ENCODE assay signal across 7 cellular contexts in the genomic region with DNA sequence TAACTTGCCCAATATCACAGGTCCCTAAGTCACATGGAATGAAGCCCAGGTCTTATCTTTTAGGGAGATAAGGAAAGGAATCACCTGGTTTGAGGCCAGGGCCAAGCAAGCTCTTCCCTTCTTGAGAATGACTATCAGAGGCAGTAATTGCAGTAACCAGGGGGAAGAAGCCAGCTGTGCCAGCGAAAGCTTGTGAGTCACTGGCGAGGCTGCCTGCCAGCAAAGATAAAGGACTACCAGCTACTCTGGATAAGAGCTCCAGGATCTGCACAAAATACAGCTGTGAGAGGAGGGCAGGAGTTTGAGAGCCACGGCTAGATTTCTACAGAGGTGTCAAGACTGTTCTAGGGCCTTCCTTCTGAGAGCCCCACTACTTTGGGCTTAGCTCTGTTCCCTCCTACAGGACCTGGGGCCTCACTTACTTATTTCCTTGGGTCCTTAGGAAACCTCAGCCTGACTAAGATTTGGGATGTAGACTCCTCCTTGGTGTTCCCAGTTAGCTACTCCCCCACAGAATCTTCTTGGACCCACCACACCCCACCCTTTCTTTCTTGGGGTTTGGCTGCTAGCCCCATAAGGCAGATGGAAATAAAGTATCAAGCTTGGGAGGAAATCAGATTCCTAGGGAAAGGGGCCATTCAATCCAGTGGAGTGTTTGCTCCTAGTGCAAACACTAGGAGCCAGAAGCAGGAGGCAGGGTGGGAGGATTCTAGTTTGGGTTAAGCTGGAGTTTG. TPM values are rescaled to one million over a fixed set of nuclear protein-coding genes. Genes with fewer than 3 reads are reported as not detected.
A peak's percentile ranks its signal among the peaks of the same experiment; 100 is the strongest.
DNase-seq lines count a peak whose midpoint lies in the region; ATAC-seq and TF ChIP-seq lines count a peak whose summit lies in the region.
"Had no signal": no experiment of that assay in that cellular context is flagged by ENCODE, and none has a peak within 500 bp of the region (broad histone marks: within the 10 kb centered on the region; RNA-seq: fewer than 3 reads in every experiment).

No MANE protein-coding gene starts in this region.

- DNase-seq in ELR (ENCODE audit: low read depth) (peak; percentile 64), adrenal gland (peak; percentile 89 to 98 (median 97)), mesenchymal stem cell (peak; percentile 64), C1 segment of cervical spinal cord (lab: John Stamatoyannopoulos, UW) (no peak), NCI-H524 (lab: John Stamatoyannopoulos, UW) (no peak)

- no peaks in the 10 kb centered on the region for H3K27me3 ChIP-seq in adrenal gland
- H3K27me3 ChIP-seq in mesenchymal stem cell (ENCODE audit: control insufficient read depth in 1 of 2, insufficient read depth in 1 of 2, low read length in 2 of 2) = peaks cover 0 to 8% of the 10 kb centered on the region in 2 experiments

- H2BK12ac ChIP-seq in mesenchymal stem cell (ENCODE audit: low read length in 2 of 2) = no peak overlapping the region

- TF ChIP-seq CTCF in adrenal gland (IDR thresholded peaks at IDR 0.05) = no peak

- H3K4me3 ChIP-seq in adrenal gland (no peak overlapping the region), mesenchymal stem cell (ENCODE audit: insufficient read depth in 1 of 2, low read depth in 1 of 2, low read length in 2 of 2) (peak overlapping the region in 1 of 2 experiments; percentile 51)

- H4K8ac ChIP-seq in mesenchymal stem cell (ENCODE audit: low read length) = no peak overlapping the region

- H3K36me3 ChIP-seq in adrenal gland (replicated peaks in 1 of 2) (no peaks in the 10 kb centered on the region), mesenchymal stem cell (ENCODE audit: control insufficient read depth in 1 of 2, insufficient read depth in 2 of 2, low read depth in 1 of 2, low read length in 2 of 2) (no peaks in the 10 kb centered on the region)

- H3K23ac ChIP-seq in mesenchymal stem cell (ENCODE audit: low read length in 2 of 2) = no peak overlapping the region

- H3K4ac ChIP-seq in mesenchymal stem cell (ENCODE audit: low read depth in 1 of 2, low read length in 2 of 2) = no peak overlapping the region

- peak overlapping the region; percentile 59 for H3K9ac ChIP-seq in mesenchymal stem cell (ENCODE audit: low read length)
- H3K9ac ChIP-seq: KMS-11 had no signal

- peak overlapping the region in 4 of 5 donors; percentile 13 to 73 (median 45) for H3K27ac ChIP-seq in adrenal gland
- H3K27ac ChIP-seq in mesenchymal stem cell (ENCODE audit: low read length, poor library complexity, severe bottlenecking) = no peak overlapping the region
- H3K27ac ChIP-seq: KMS-11 had no signal

- no peak overlapping the region for H4K91ac ChIP-seq in mesenchymal stem cell (ENCODE audit: low read length)

- intact Hi-C loops in adrenal gland (cut with DNase I) = no loop called here

- H3K79me1 ChIP-seq in mesenchymal stem cell (replicated peaks; ENCODE audit: low read length, poor library complexity, severe bottlenecking) = no peaks in the 10 kb centered on the region

- peak in 1 of 2 donors; percentile 23 for TF ChIP-seq POLR2A in adrenal gland (IDR thresholded peaks at IDR 0.05)

- H2BK120ac ChIP-seq in mesenchymal stem cell (ENCODE audit: low read depth, low read length) = no peak overlapping the region

- no peak overlapping the region for H2AFZ ChIP-seq in mesenchymal stem cell (ENCODE audit: low read depth, low read length)

- H3K9me3 ChIP-seq in adrenal gland (replicated peaks in 1 of 3) (no peaks in the 10 kb centered on the region), mesenchymal stem cell (ENCODE audit: control insufficient read depth, low read length) (no peaks in the 10 kb centered on the region)

- no peak for ATAC-seq in GM18511 (IDR thresholded peaks at IDR 0.05; ENCODE audit: unreplicated experiment)

- no peak overlapping the region for H3K18ac ChIP-seq in mesenchymal stem cell (ENCODE audit: low read depth in 1 of 2, low read length in 2 of 2)

- peak overlapping the region; percentile 35 for H2AK5ac ChIP-seq in mesenchymal stem cell (ENCODE audit: low read length, severe bottlenecking)

- no peak overlapping the region for H2BK5ac ChIP-seq in mesenchymal stem cell (ENCODE audit: low read depth, low read length, poor library complexity, severe bottlenecking)

- H3K4me1 ChIP-seq in adrenal gland (replicated peaks in 1 of 2) = peaks cover 20 to 21% of the 10 kb centered on the region in 2 donors
- peaks cover 3% of the 10 kb centered on the region for H3K4me1 ChIP-seq in mesenchymal stem cell (ENCODE audit: control insufficient read depth, insufficient read depth, low read depth, low read length)

- H2BK15ac ChIP-seq in mesenchymal stem cell (ENCODE audit: low read depth, poor library complexity, severe bottlenecking) = no peak overlapping the region

- WGBS in adrenal gland, 4 donors = 13 to 48% (median 31%) methylated on average over 3 of the region's 3 CpGs
- WGBS in mesenchymal stem cell = 59% methylated on average over 3 of the region's 3 CpGs

- H3K4me2 ChIP-seq in mesenchymal stem cell (ENCODE audit: low read length, poor library complexity, severe bottlenecking) = no peak overlapping the region
- H3K4me2 ChIP-seq: KMS-11 had no signal

- H3K14ac ChIP-seq in mesenchymal stem cell (ENCODE audit: low read length in 2 of 2) = no peak overlapping the region

RNA-seq across cellular contexts. Expression of gene CCKBR, which starts 9.6 kb away (rescaled TPM):
- under 1 TPM in 3 of 8 donors, not detected in 5; 0.11 to 0.69 (median 0.50) TPM for total RNA-seq in adrenal gland
- under 1 TPM; 0.07 to 0.22 (median 0.08) TPM for polyA plus RNA-seq in adrenal gland
- not detected for polyA plus RNA-seq in mesenchymal stem cell (2013, experiment 1 of 2)
- polyA plus RNA-seq in mesenchymal stem cell (2013, experiment 2 of 2) = not detected

RNA-seq across cellular contexts. Expression of gene CNGA4, which starts 11.1 kb away (rescaled TPM):
- 1 to 10 TPM in 1 of 8 donors, under 1 TPM in 3, not detected in 4; 0.19 to 1.5 (median 0.46) TPM for total RNA-seq in adrenal gland
- polyA plus RNA-seq in adrenal gland = under 1 TPM; 0.11 to 0.32 (median 0.20) TPM
- polyA plus RNA-seq in mesenchymal stem cell (2013, experiment 1 of 2) = 0.03 TPM
- polyA plus RNA-seq in mesenchymal stem cell (2013, experiment 2 of 2) = 0.01 TPM

RNA-seq across cellular contexts. Expression of gene FHIP1B, which starts 15.6 kb away (rescaled TPM):
- total RNA-seq in adrenal gland = 10 to 100 TPM; 15.6 to 51.5 (median 34.9) TPM
- 10 to 100 TPM; 12.5 to 91.2 (median 69.7) TPM for polyA plus RNA-seq in adrenal gland
- 14.4 TPM for polyA plus RNA-seq in mesenchymal stem cell (2013, experiment 1 of 2)
- 15.2 TPM for polyA plus RNA-seq in mesenchymal stem cell (2013, experiment 2 of 2)

RNA-seq across cellular contexts. Expression of gene C11orf42, which starts 44.6 kb away (rescaled TPM):
- total RNA-seq in adrenal gland = not detected
- polyA plus RNA-seq in adrenal gland = not detected
- polyA plus RNA-seq in mesenchymal stem cell (2013, experiment 1 of 2) = not detected
- not detected for polyA plus RNA-seq in mesenchymal stem cell (2013, experiment 2 of 2)

RNA-seq across cellular contexts. Expression of gene OR52W1, which starts 51.0 kb away (rescaled TPM):
- not detected for total RNA-seq in adrenal gland
- polyA plus RNA-seq in adrenal gland = not detected
- polyA plus RNA-seq in mesenchymal stem cell (2013, experiment 1 of 2) = not detected
- not detected for polyA plus RNA-seq in mesenchymal stem cell (2013, experiment 2 of 2)

Comparison
In these comparisons a context has a peak if more than half of its experiments do, and no peak if none do; other contexts are left out.
1. DNase-seq: peak in ELR (single experiment), adrenal gland (7 of 7) and mesenchymal stem cell (single experiment); none in C1 segment of cervical spinal cord (0 of 14) and NCI-H524 (0 of 2).